Comparison of ENCODE assay signal across 17 cellular contexts in genomic region chr5:52690236-52690685, GRCh38.
DNase-seq lines count a peak whose midpoint lies in the region; ATAC-seq and TF ChIP-seq lines count a peak whose summit lies in the region.
"Had no signal": no experiment of that assay in that cellular context is flagged by ENCODE, and none has a peak within 500 bp of the region (broad histone marks: within the 10 kb centered on the region; RNA-seq: fewer than 3 reads in every experiment).

No MANE protein-coding gene starts in this region.

- H3K9me3 Mint-ChIP-seq in chondrocyte (ENCODE audit: low read depth): peaks cover 5% of the 10 kb centered on the region
- H3K9me3 Mint-ChIP-seq: activated T-cell treated with anti-CD3 and anti-CD28 coated beads, Interleukin-2, amount 50 U/mL, for 4 hours; natural killer cell treated with Interleukin-12 subunit alpha and Interleukin-12 subunit beta and Interleukin-15 and Interleukin-18, amount 100 ng/mL, for 72 hours had no signal

- H3K27ac Mint-ChIP-seq in chondrocyte (ENCODE audit: unreplicated experiment): peak overlapping the region; percentile 94
- H3K27ac Mint-ChIP-seq: natural killer cell treated with Interleukin-12 subunit alpha and Interleukin-12 subunit beta and Interleukin-15 and Interleukin-18, amount 100 ng/mL, for 72 hours had no signal

- H2BK20ac ChIP-seq in IMR-90 (ENCODE audit: low read depth, low read length): peak overlapping the region; percentile 40; the same call in 1 of the 2 replicates

- H3K56ac ChIP-seq in IMR-90 (ENCODE audit: extremely low read depth, insufficient read depth, low read length): peak overlapping the region; percentile 34; the same call in 1 of the 2 replicates

- H4K91ac ChIP-seq in IMR-90 (ENCODE audit: insufficient read depth, low read depth, low read length): 0 out of 2 replicates have a peak overlapping the region, but pooled peaks have one; percentile 2

- H4K20me1 ChIP-seq in IMR-90 (ENCODE audit: insufficient read depth, low read length): no peaks in the 10 kb centered on the region
- H4K20me1 ChIP-seq: BLaER1 had no signal

- H2AK5ac ChIP-seq in IMR-90 (ENCODE audit: low read depth, low read length): no peak overlapping the region; the same call in 1 of the 2 replicates

- H3K9me1 ChIP-seq in IMR-90 (ENCODE audit: insufficient read depth, low read length): no peaks in the 10 kb centered on the region

- no peaks in the 10 kb centered on the region for H3K27me3 Mint-ChIP-seq in chondrocyte (ENCODE audit: low read depth)

- H2BK5ac ChIP-seq in IMR-90 (ENCODE audit: low read depth, low read length, poor library complexity, severe bottlenecking): no peak overlapping the region

- no TSS peak for BruUV-seq in IMR-90 (replicated peaks; lab: Mats Ljungman, UMichigan)

- no peaks in the 10 kb centered on the region for H3K36me3 Mint-ChIP-seq in chondrocyte (ENCODE audit: low read depth)
- H3K36me3 Mint-ChIP-seq: natural killer cell treated with Interleukin-12 subunit alpha and Interleukin-12 subunit beta and Interleukin-15 and Interleukin-18, amount 100 ng/mL, for 72 hours had no signal

- H3K4ac ChIP-seq in IMR-90 (ENCODE audit: low read depth, low read length): 0 out of 2 replicates have a peak overlapping the region, but pooled peaks have one; percentile 19

- H3K4me2 ChIP-seq in IMR-90 (ENCODE audit: low read depth, low read length): no peak overlapping the region
- H3K4me2 ChIP-seq: BLaER1 had no signal

- H4K8ac ChIP-seq in IMR-90 (ENCODE audit: low read depth in 2 of 2, low read length in 2 of 2): no peak overlapping the region

- H3K4me1 Mint-ChIP-seq in chondrocyte (ENCODE audit: low read depth): peaks cover 65% of the 10 kb centered on the region

- no peak overlapping the region; the same call in 1 of the 2 replicates for H3K14ac ChIP-seq in IMR-90 (replicated peaks; ENCODE audit: low read depth, low read length)

- H3K4me1 ChIP-seq in IMR-90 (ENCODE audit: control insufficient read depth, insufficient read depth, low read length) (peaks cover 8% of the 10 kb centered on the region), gastrocnemius medialis (no peaks in the 10 kb centered on the region), testis (peaks cover 11% of the 10 kb centered on the region)
- H3K4me1 ChIP-seq: BLaER1 had no signal

- no peak overlapping the region for H3K18ac ChIP-seq in IMR-90 (ENCODE audit: low read depth, low read length)

- H3K27me3 ChIP-seq in IMR-90 (ENCODE audit: control insufficient read depth, insufficient read depth, low read length) (no peaks in the 10 kb centered on the region), gastrocnemius medialis (no peaks in the 10 kb centered on the region), testis (no peaks in the 10 kb centered on the region)
- H3K27me3 ChIP-seq: BLaER1 had no signal

- no peaks in the 10 kb centered on the region for H3K79me1 ChIP-seq in IMR-90 (ENCODE audit: low read depth in 1 of 2, low read length in 2 of 2)

- no peak for TF ChIP-seq RAD21 in IMR-90 (IDR thresholded peaks at IDR 0.05; ENCODE audit: low read length)

- H3K36me3 ChIP-seq in IMR-90 (ENCODE audit: control insufficient read depth, insufficient read depth, low read length) (no peaks in the 10 kb centered on the region), gastrocnemius medialis (no peaks in the 10 kb centered on the region), testis (ENCODE audit: low read depth, missing control alignments) (no peaks in the 10 kb centered on the region)
- H3K36me3 ChIP-seq: BLaER1 had no signal

- TF ChIP-seq POLR2A in IMR-90 (IDR thresholded peaks at IDR 0.05; ENCODE audit: low read depth, low read length) (no peak), gastrocnemius medialis (IDR thresholded peaks at IDR 0.05) (no peak), testis (IDR thresholded peaks at IDR 0.05) (no peak)

- H3K27ac ChIP-seq in IMR-90 (ENCODE audit: insufficient read depth, low read length) (no peak overlapping the region), gastrocnemius medialis (peak overlapping the region in 3 of 4 donors; percentile 15 to 28 (median 20)), testis (no peak overlapping the region)
- H3K27ac ChIP-seq: BLaER1, epithelial cell of prostate had no signal

- H3K4me3 ChIP-seq in IMR-90 (ENCODE audit: insufficient read depth, low read depth, low read length) (no peak overlapping the region), gastrocnemius medialis (no peak overlapping the region), testis (no peak overlapping the region)
- H3K4me3 ChIP-seq: BLaER1 had no signal

- no peak overlapping the region for H3K9ac ChIP-seq in IMR-90 (ENCODE audit: low read depth, low read length)
- H3K9ac ChIP-seq: BLaER1 had no signal

- H3K4me3 Mint-ChIP-seq in chondrocyte (ENCODE audit: unreplicated experiment): no peak overlapping the region
- H3K4me3 Mint-ChIP-seq: activated T-cell treated with anti-CD3 and anti-CD28 coated beads, Interleukin-2, amount 50 U/mL, for 4 hours; natural killer cell treated with Interleukin-12 subunit alpha and Interleukin-12 subunit beta and Interleukin-15 and Interleukin-18, amount 100 ng/mL, for 72 hours had no signal

- H2BK15ac ChIP-seq in IMR-90 (ENCODE audit: low read depth, low read length): 0 out of 3 replicates have a peak overlapping the region, but pooled peaks have one; percentile 39

- peak overlapping the region; percentile 11; the same call in 1 of the 2 replicates for H2BK120ac ChIP-seq in IMR-90 (ENCODE audit: low read depth, low read length)

- no peak overlapping the region for H2AFZ ChIP-seq in IMR-90 (replicated peaks; ENCODE audit: low read length, poor library complexity)

- dilution Hi-C loops in IMR-90 (cut with HindIII; ENCODE audit: low sequenced_read_pairs, unreplicated experiment): no loop called here

- no peak overlapping the region for H4K5ac ChIP-seq in IMR-90 (ENCODE audit: low read depth, low read length)

- WGBS in IMR-90 (ENCODE audit: extremely low coverage in 2 of 2, insufficient read length in 1 of 2), 2 experiments: no CpG with 5 or more reads among the region's 1 CpG
- 26 to 44% methylated on average over 1 of the region's 1 CpG for WGBS in testis, 2 donors

- POLR2A ChIA-PET in IMR-90 (lab: Charles Lee; ENCODE audit: unreplicated experiment): interaction anchor here (0.6 kb wide), 1 partner anchor 420 kb away, joined by 4 read pairs; no protein-coding TSS in a partner anchor

- no peak for TF ChIP-seq CTCF in IMR-90 (conservative IDR thresholded peaks at IDR 0.05; ENCODE audit: low read depth, low read length)
- TF ChIP-seq CTCF in chondrocyte (IDR thresholded peaks at IDR 0.05): no peak
- no peak for TF ChIP-seq CTCF in gastrocnemius medialis (IDR thresholded peaks at IDR 0.05 in 4 of 5, conservative IDR thresholded peaks at IDR 0.05 in 1 of 5)
- TF ChIP-seq CTCF in testis (IDR thresholded peaks at IDR 0.05): no peak

- CTCF ChIA-PET in IMR-90 (lab: Yijun Ruan, JAX): interaction anchor here (1.0 kb wide), 1 partner anchor 9 kb away, joined by 4 read pairs; no protein-coding TSS in a partner anchor

- intact Hi-C loops in IMR-90 (cut with micrococcal nuclease) (loop anchor here (5.0 kb wide), 1 partner anchor 227 kb away; no protein-coding TSS in a partner anchor), gastrocnemius medialis (cut with DNase I; ENCODE audit: low total_unique reads) (loop anchor here (5.0 kb wide), 1 partner anchor 97 kb away; the partner anchor contains the start of genes ITGA1 and PELO), testis (cut with DNase I; ENCODE audit: low total_unique reads) (no loop called here)

- peak; percentile 65 for DNase-seq in IMR-90
- no peak for DNase-seq in chondrocyte (ENCODE audit: low spot score)
- DNase-seq in iPS DF 4.7 (ENCODE audit: extremely low read depth, low spot score): peak; percentile 38
- DNase-seq in gastrocnemius medialis: no peak
- DNase-seq in NCI-H510A (lab: John Stamatoyannopoulos, UW): no peak
- DNase-seq in kidney tubule cell (ENCODE audit: low spot score): no peak
- DNase-seq in HT-29 (ENCODE audit: low spot score): no peak
- no peak for DNase-seq in testis
- DNase-seq: activated T-cell treated with anti-CD3 and anti-CD28 coated beads, Interleukin-2, amount 50 U/mL, for 4 hours; head of caudate nucleus; NCI-H1092; NCI-H2171 treated with DMSO at 0.1 percent for 48 hours; retina; stimulated activated CD4-positive, alpha-beta T cell treated with anti-CD3 and anti-CD28 coated beads, Interleukin-2, amount 100 ng/mL, for 24 hours had no signal

- H3K23ac ChIP-seq in IMR-90 (ENCODE audit: low read depth, low read length): peak overlapping the region; percentile 31; the same call in 1 of the 2 replicates

- in situ Hi-C loops in IMR-90 (cut with MboI; ENCODE audit: low sequenced_read_pairs): no loop called here
- in situ Hi-C loops in gastrocnemius medialis (cut with MboI; ENCODE audit: low sequenced_read_pairs in 4 of 4): loop anchor here in 1 of 4 donors (25.0 kb wide), 1 partner anchor 222 kb away; no protein-coding TSS in a partner anchor

- H2AK9ac ChIP-seq in IMR-90 (replicated peaks; ENCODE audit: low read depth, low read length, poor library complexity): no peak overlapping the region

- no peaks in the 10 kb centered on the region for H3K9me3 ChIP-seq in IMR-90 (ENCODE audit: control insufficient read depth, insufficient read depth, low read length)
- H3K9me3 ChIP-seq in gastrocnemius medialis: no peaks in the 10 kb centered on the region
- H3K9me3 ChIP-seq in testis: no peaks in the 10 kb centered on the region
- H3K9me3 ChIP-seq: BLaER1 had no signal

- ATAC-seq in IMR-90 (ENCODE audit: low read depth): no peak
- ATAC-seq in gastrocnemius medialis: no peak
- ATAC-seq: activated T-cell treated with anti-CD3 and anti-CD28 coated beads, Interleukin-2, amount 50 U/mL, for 4 hours; natural killer cell treated with Interleukin-12 subunit alpha and Interleukin-12 subunit beta and Interleukin-15 and Interleukin-18, amount 100 ng/mL, for 72 hours had no signal

TF ChIP-seq in IMR-90, 13 proteins besides CTCF, POLR2A, EP300 and RAD21:
- TF ChIP-seq FOS (IDR thresholded peaks at IDR 0.05; ENCODE audit: low read depth, low read length) (no peak), NFE2L2 (IDR thresholded peaks at IDR 0.05; ENCODE audit: low read depth, low read length) (no peak), CEBPB (IDR thresholded peaks at IDR 0.05; ENCODE audit: low read depth, low read length) (no peak), BHLHE40 (IDR thresholded peaks at IDR 0.05; ENCODE audit: low read depth, low read length) (no peak), MAFK (IDR thresholded peaks at IDR 0.05; ENCODE audit: low read depth, low read length) (no peak), RCOR1 (IDR thresholded peaks at IDR 0.05; ENCODE audit: insufficient replicate concordance, low read length) (no peak), SMC3 (IDR thresholded peaks at IDR 0.05; ENCODE audit: low read depth, low read length) (no peak), RFX5 (IDR thresholded peaks at IDR 0.05; ENCODE audit: low read depth, low read length) (no peak)

Comparison
In these comparisons a context has a peak if more than half of its experiments do, and no peak if none do; other contexts are left out.
1. DNase-seq: peak in IMR-90 (single experiment) and iPS DF 4.7 (single experiment); none in chondrocyte (single experiment), gastrocnemius medialis (0 of 2), NCI-H510A (single experiment), kidney tubule cell (single experiment), HT-29 (single experiment) and testis (single experiment).
2. H3K27ac ChIP-seq: peak in gastrocnemius medialis (3 of 4); none in IMR-90 (single experiment) and testis (0 of 2).